Comparison of ENCODE assay signal across 24 cellular contexts in the genomic region with DNA sequence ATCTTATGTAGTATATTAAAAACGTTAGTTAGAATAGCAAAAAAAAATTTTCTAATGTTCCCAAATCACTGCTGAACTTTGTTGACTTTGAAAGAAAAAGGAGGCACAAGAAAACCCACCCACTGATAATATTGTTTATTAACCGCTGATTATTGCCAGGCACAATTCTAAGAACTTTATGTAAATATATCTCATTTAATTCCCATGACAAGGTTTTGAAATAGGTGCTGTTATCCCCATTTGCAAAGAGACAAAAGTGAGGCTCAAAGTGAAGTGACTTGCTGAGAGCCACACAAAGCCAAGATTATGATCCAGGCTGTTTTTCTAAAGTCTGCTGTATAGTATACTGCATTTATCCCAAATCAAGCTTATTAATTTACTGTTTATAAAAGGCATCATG. TPM values are rescaled to one million over a fixed set of nuclear protein-coding genes. Genes with fewer than 3 reads are reported as not detected.
DNase-seq lines count a peak whose midpoint lies in the region; ATAC-seq and TF ChIP-seq lines count a peak whose summit lies in the region.
"Had no signal": no experiment of that assay in that cellular context is flagged by ENCODE, and none has a peak within 500 bp of the region (broad histone marks: within the 10 kb centered on the region; RNA-seq: fewer than 3 reads in every experiment).

No MANE protein-coding gene starts in this region.

- peaks cover 8% of the 10 kb centered on the region for H3K4me1 Mint-ChIP-seq in activated T-cell treated with anti-CD3 and anti-CD28 coated beads, Interleukin-2, amount 50 U/mL, for 24 hours (ENCODE audit: low read depth)
- H3K4me1 Mint-ChIP-seq: nephron had no signal

- peaks cover 94% of the 10 kb centered on the region for H3K36me3 Mint-ChIP-seq in activated T-cell treated with anti-CD3 and anti-CD28 coated beads, Interleukin-2, amount 50 U/mL, for 24 hours (ENCODE audit: low read depth)

- H3K36me3 ChIP-seq in HUES48 (ENCODE audit: control insufficient read depth, insufficient read depth, low read length), result peaks cover 70% of the 10 kb centered on the region
- H3K36me3 ChIP-seq in thoracic aorta, result peaks cover 15% of the 10 kb centered on the region

- no peak overlapping the region for H3K4me3 ChIP-seq in HUES48 (ENCODE audit: low read depth, low read length)
- no peak overlapping the region for H3K4me3 ChIP-seq in thoracic aorta
- H3K4me3 ChIP-seq: lung, prostate gland, upper lobe of left lung had no signal

- TF ChIP-seq CTCF in thoracic aorta (IDR thresholded peaks at IDR 0.05), result no peak

- no peak overlapping the region for H3K4me3 Mint-ChIP-seq in activated T-cell treated with anti-CD3 and anti-CD28 coated beads, Interleukin-2, amount 50 U/mL, for 24 hours
- H3K4me3 Mint-ChIP-seq: activated naive CD4-positive, alpha-beta T cell treated with anti-CD3 and anti-CD28 coated beads, Interleukin-2, amount 50 U/mL, for 24 hours; brain; dendritic cell treated with granulocyte-macrophage colony-stimulating factor and Interleukin-4, amounts not matched to agents 40 ng/mL and 50 ng/mL, for 4 days; nephron; stimulated activated naive B cell treated with anti-CD40 and anti-IgM and Interleukin-4, amounts not matched to agents 10 μg/mL and 1 μg/mL and 100 μg/mL, for 72 hours had no signal

- H3K27me3 Mint-ChIP-seq in activated T-cell treated with anti-CD3 and anti-CD28 coated beads, Interleukin-2, amount 50 U/mL, for 24 hours, result no peaks in the 10 kb centered on the region
- H3K27me3 Mint-ChIP-seq: activated naive CD4-positive, alpha-beta T cell treated with anti-CD3 and anti-CD28 coated beads, Interleukin-2, amount 50 U/mL, for 24 hours; brain; dendritic cell treated with granulocyte-macrophage colony-stimulating factor and Interleukin-4, amounts not matched to agents 40 ng/mL and 50 ng/mL, for 4 days; stimulated activated naive B cell treated with anti-CD40 and anti-IgM and Interleukin-4, amounts not matched to agents 10 μg/mL and 1 μg/mL and 100 μg/mL, for 72 hours had no signal

- no peaks in the 10 kb centered on the region for H3K9me3 Mint-ChIP-seq in activated T-cell treated with anti-CD3 and anti-CD28 coated beads, Interleukin-2, amount 50 U/mL, for 24 hours
- H3K9me3 Mint-ChIP-seq: activated naive CD4-positive, alpha-beta T cell treated with anti-CD3 and anti-CD28 coated beads, Interleukin-2, amount 50 U/mL, for 24 hours; brain; dendritic cell treated with granulocyte-macrophage colony-stimulating factor and Interleukin-4, amounts not matched to agents 40 ng/mL and 50 ng/mL, for 4 days; nephron; stimulated activated naive B cell treated with anti-CD40 and anti-IgM and Interleukin-4, amounts not matched to agents 10 μg/mL and 1 μg/mL and 100 μg/mL, for 72 hours had no signal

- peak; percentile 5 for ATAC-seq in GM21515 (IDR thresholded peaks at IDR 0.05; ENCODE audit: unreplicated experiment)
- no peak for ATAC-seq in thoracic aorta (ENCODE audit: insufficient number of reproducible peaks, low FRiP score, low read depth)
- ATAC-seq in HG03571 (IDR thresholded peaks at IDR 0.05; ENCODE audit: unreplicated experiment), result no peak

- H3K27ac ChIP-seq in HUES48 (ENCODE audit: low read depth, low read length) (peak overlapping the region; percentile 44), thoracic aorta (peak overlapping the region; percentile 62 to 85)
- H3K27ac ChIP-seq: C4-2B, prostate gland had no signal

- no peaks in the 10 kb centered on the region for H3K9me3 ChIP-seq in HUES48 (ENCODE audit: control insufficient read depth, insufficient read depth, low read length)
- no peaks in the 10 kb centered on the region for H3K9me3 ChIP-seq in thoracic aorta
- H3K9me3 ChIP-seq: prostate gland, upper lobe of left lung had no signal

- H3K9ac ChIP-seq in HUES48 (ENCODE audit: low read depth, low read length), result no peak overlapping the region

- H3K4me1 ChIP-seq in HUES48 (ENCODE audit: control insufficient read depth, insufficient read depth, low read length) (peaks cover 16% of the 10 kb centered on the region; the same call in 1 of the 2 replicates), thoracic aorta (ENCODE audit: control insufficient read depth in 1 of 2, low read depth in 2 of 2) (peaks cover 8 to 41% of the 10 kb centered on the region in 2 donors)
- H3K4me1 ChIP-seq: prostate gland had no signal

- H3K27ac Mint-ChIP-seq in activated T-cell treated with anti-CD3 and anti-CD28 coated beads, Interleukin-2, amount 50 U/mL, for 24 hours, result peak overlapping the region; percentile 51
- H3K27ac Mint-ChIP-seq: nephron had no signal

- no peak for DNase-seq in activated T-cell treated with anti-CD3 and anti-CD28 coated beads, Interleukin-2, amount 50 U/mL, for 24 hours
- no peak for DNase-seq in activated T-cell treated with anti-CD3 and anti-CD28 coated beads, Interleukin-2, amount 50 U/mL, for 1 hour
- DNase-seq in thoracic aorta (ENCODE audit: low spot score) (no peak), mesenteric fat pad (ENCODE audit: low spot score) (no peak), NCI-H146 treated with DMSO at 0.1 percent for 48 hours (lab: John Stamatoyannopoulos, UW; ENCODE audit: unreplicated experiment) (no peak)
- DNase-seq: 8988T; activated CD4-positive, alpha-beta T cell treated with anti-CD3 and anti-CD28 coated beads for 1 hour; activated CD8-positive, alpha-beta memory T cell treated with anti-CD3 and anti-CD28 coated beads, Interleukin-2, amount 50 U/mL, for 4 hours; DMS79; NCI-H146; NCI-H345; Right ventricle myocardium superior; stimulated activated naive B cell treated with anti-CD40 and anti-IgM and Interleukin-4, amounts not matched to agents 10 μg/mL and 1 μg/mL and 100 μg/mL, for 72 hours; upper lobe of left lung had no signal

- no peaks in the 10 kb centered on the region for H3K27me3 ChIP-seq in HUES48 (ENCODE audit: control insufficient read depth, insufficient read depth, low read length)
- no peaks in the 10 kb centered on the region for H3K27me3 ChIP-seq in thoracic aorta (replicated peaks; ENCODE audit: insufficient read depth)
- H3K27me3 ChIP-seq: upper lobe of left lung had no signal

RNA-seq across cellular contexts. Expression of a gene that starts 56.4 kb away (rescaled TPM):
- total RNA-seq in thoracic aorta, result 1 to 10 TPM; 2.4 to 3.2 TPM
- total RNA-seq in mesenteric fat pad, result 2.2 TPM

RNA-seq across cellular contexts. Expression of a gene that starts 56.6 kb away (rescaled TPM):
- total RNA-seq in thoracic aorta (10 to 100 TPM; 11.4 to 11.7 TPM), mesenteric fat pad (14.4 TPM)
